8 cellular contexts compared by ENCODE assay signal in genomic region chr2:213934560-213934959, GRCh38.
DNase-seq lines count a peak whose midpoint lies in the region; ATAC-seq and TF ChIP-seq lines count a peak whose summit lies in the region.

No MANE protein-coding gene starts in this region.

- ATAC-seq in activated CD4-positive, CD25-positive, alpha-beta regulatory T cell treated with anti-CD3 and anti-CD28 coated beads, Interleukin-2, amount 50 U/mL, for 24 hours, result peak; percentile 55 to 60

- no peak for DNase-seq in activated CD4-positive, CD25-positive, alpha-beta regulatory T cell treated with anti-CD3 and anti-CD28 coated beads, Interleukin-2, amount 50 U/mL, for 72 hours
- DNase-seq in H4 (ENCODE audit: low spot score) (peak; percentile 7), epithelial cell of esophagus (ENCODE audit: low read depth) (peak; percentile 45), occipital lobe (lab: John Stamatoyannopoulos, UW) (no peak), dedifferentiated amniotic fluid mesenchymal stem cell (ENCODE audit: extremely low spot score) (no peak)
- no peak for DNase-seq in NK-92 treated with Interleukin-12 subunit alpha and Interleukin-12 subunit beta, amount 100 ng/mL, for 24 hours (lab: John Stamatoyannopoulos, UW)

- no peak overlapping the region for H3K4me3 ChIP-seq in epithelial cell of esophagus (ENCODE audit: low read length)

- peak; percentile 50 for TF ChIP-seq CTCF in LNCAP (IDR thresholded peaks at IDR 0.05)
- TF ChIP-seq CTCF in epithelial cell of esophagus (IDR thresholded peaks at IDR 0.05; ENCODE audit: insufficient read depth, low read depth, low read length, missing control alignments), result peak; percentile 41

Comparison
In these comparisons a context has a peak if more than half of its experiments do, and no peak if none do; other contexts are left out.
1. DNase-seq: peak in H4 (single experiment) and epithelial cell of esophagus (single experiment); none in activated CD4-positive, CD25-positive, alpha-beta regulatory T cell treated with anti-CD3 and anti-CD28 coated beads, Interleukin-2, amount 50 U/mL, for 72 hours (single experiment), occipital lobe (single experiment), NK-92 treated with Interleukin-12 subunit alpha and Interleukin-12 subunit beta, amount 100 ng/mL, for 24 hours (single experiment) and dedifferentiated amniotic fluid mesenchymal stem cell (single experiment).